Comparison of ENCODE assay signal across 25 cellular contexts in the genomic region with DNA sequence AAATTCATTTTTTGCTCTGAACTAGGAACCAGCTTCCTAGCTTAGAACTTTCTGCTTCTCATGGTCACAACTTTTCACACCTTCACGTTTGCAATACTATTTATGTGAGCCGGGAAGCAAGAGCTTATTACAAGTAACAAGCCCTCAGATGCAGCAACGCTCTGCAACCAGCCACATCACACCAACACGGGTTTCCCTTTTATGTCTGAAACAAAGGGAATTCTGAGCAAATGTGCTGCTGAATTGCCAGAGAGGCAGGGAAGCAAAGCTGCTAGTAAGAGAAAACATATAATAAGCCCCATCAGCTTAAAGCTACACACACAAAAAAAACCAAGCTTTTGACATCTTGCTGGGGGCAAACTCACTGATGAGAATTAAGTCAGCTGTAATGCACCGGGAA.
A peak's percentile ranks its signal among the peaks of the same experiment; 100 is the strongest.
DNase-seq lines count a peak whose midpoint lies in the region; ATAC-seq and TF ChIP-seq lines count a peak whose summit lies in the region.
"Had no signal": no experiment of that assay in that cellular context is flagged by ENCODE, and none has a peak within 500 bp of the region (broad histone marks: within the 10 kb centered on the region; RNA-seq: fewer than 3 reads in every experiment).

No MANE protein-coding gene starts in this region.

- ATAC-seq in WTC11 (no peak), sciatic nerve (no peak)
- ATAC-seq: PC-3 had no signal

- H3K36me3 Mint-ChIP-seq in neural progenitor cell, result no peaks in the 10 kb centered on the region
- H3K36me3 Mint-ChIP-seq in WTC11, result no peaks in the 10 kb centered on the region

- no peaks in the 10 kb centered on the region for H3K79me2 ChIP-seq in neural progenitor cell (ENCODE audit: low read depth)

- no peak overlapping the region for H3K9ac ChIP-seq in neural progenitor cell

- H3K27ac Mint-ChIP-seq in neural progenitor cell (peak overlapping the region; percentile 65), WTC11 (no peak overlapping the region; the same call in 1 of the 2 replicates)
- H3K27ac Mint-ChIP-seq: CD4-positive, alpha-beta memory T cell had no signal

- H3F3A ChIP-seq in neural progenitor cell (ENCODE audit: low read depth), result no peaks in the 10 kb centered on the region

- peak overlapping the region; percentile 44 for H2AFZ ChIP-seq in neural progenitor cell (replicated peaks)

- POLR2A ChIA-PET in WTC11 (lab: Charles Lee), result interaction anchor here (1.7 kb wide), 1 partner anchor 16 kb away, joined by 4 read pairs; no protein-coding TSS in a partner anchor

- H3K27me3 ChIP-seq in adrenal gland (no peaks in the 10 kb centered on the region), neural progenitor cell (no peaks in the 10 kb centered on the region)
- H3K27me3 ChIP-seq: BE2C had no signal

- H3K9me3 ChIP-seq in adrenal gland (replicated peaks in 1 of 3) (no peaks in the 10 kb centered on the region), neural progenitor cell (ENCODE audit: low read depth) (no peaks in the 10 kb centered on the region)
- H3K9me3 ChIP-seq: BE2C, HAP-1 had no signal

- H3K4me1 ChIP-seq in adrenal gland (replicated peaks in 1 of 2), result peaks cover 0 to 13% of the 10 kb centered on the region in 2 donors
- H3K4me1 ChIP-seq in neural progenitor cell, result peaks cover 21% of the 10 kb centered on the region
- H3K4me1 ChIP-seq: BE2C, HAP-1 had no signal

- 38 to 60% (median 48%) methylated on average over 5 of the region's 5 CpGs for WGBS in adrenal gland, 4 donors

- DNase-seq in Ammon's horn (ENCODE audit: low spot score), result peak; percentile 60
- no peak for DNase-seq in adrenal gland
- DNase-seq in inferior parietal cortex (ENCODE audit: extremely low spot score), result peak; percentile 57
- DNase-seq in neural progenitor cell (ENCODE audit: low spot score), result peak; percentile 62
- no peak for DNase-seq in WTC11 (ENCODE audit: low spot score)
- DNase-seq in sciatic nerve (ENCODE audit: low spot score), result no peak
- no peak for DNase-seq in NCI-H2196 (lab: John Stamatoyannopoulos, UW; ENCODE audit: unreplicated experiment)
- DNase-seq in NCI-H1105 (lab: John Stamatoyannopoulos, UW), result no peak
- DNase-seq: 8988T; BE2C; CD4-positive, alpha-beta memory T cell; DMS153; GDM1; Kasumi-1; MM.1S; NCI-H1092; NCI-H146; NCI-H2029 treated with DMSO at 0.1 percent for 48 hours; NCI-H510A; NCI-H82; PC-3; RPMI8226; SHP77 treated with DMSO at 0.1 percent for 48 hours had no signal

- CTCF ChIA-PET in WTC11 (lab: Charles Lee), result interaction anchor here (1.6 to 3.1 kb wide), 4 partner anchors 16 to 243 kb away, joined by 6 to 23 read pairs (median 10); no protein-coding TSS in a partner anchor

- H3K9me3 Mint-ChIP-seq in neural progenitor cell, result peaks cover 12% of the 10 kb centered on the region
- peaks cover 10% of the 10 kb centered on the region for H3K9me3 Mint-ChIP-seq in WTC11
- H3K9me3 Mint-ChIP-seq: CD4-positive, alpha-beta memory T cell; IgD-negative memory B cell had no signal

- intact Hi-C loops in adrenal gland (cut with DNase I) (no loop called here), sciatic nerve (cut with DNase I) (no loop called here)

- no peaks in the 10 kb centered on the region for H4K20me1 ChIP-seq in neural progenitor cell (ENCODE audit: low read depth)

- no peak overlapping the region for H3K4me3 ChIP-seq in adrenal gland
- no peak overlapping the region for H3K4me3 ChIP-seq in neural progenitor cell
- H3K4me3 ChIP-seq: HAP-1 had no signal

- H3K4me3 Mint-ChIP-seq in neural progenitor cell (no peak overlapping the region), WTC11 (no peak overlapping the region)
- H3K4me3 Mint-ChIP-seq: CD4-positive, alpha-beta memory T cell had no signal

- H3K36me3 ChIP-seq in adrenal gland (replicated peaks in 1 of 2) (no peaks in the 10 kb centered on the region), neural progenitor cell (no peaks in the 10 kb centered on the region)
- H3K36me3 ChIP-seq: BE2C, HAP-1 had no signal

- no peak for TF ChIP-seq CTCF in adrenal gland (IDR thresholded peaks at IDR 0.05)
- no peak for TF ChIP-seq CTCF in neural progenitor cell (IDR thresholded peaks at IDR 0.05)
- TF ChIP-seq CTCF in WTC11 (IDR thresholded peaks at IDR 0.05), result no peak

- peaks cover 34% of the 10 kb centered on the region for H3K4me1 Mint-ChIP-seq in neural progenitor cell
- H3K4me1 Mint-ChIP-seq in WTC11, result peaks cover 32% of the 10 kb centered on the region

- peak overlapping the region in 4 of 5 donors; percentile 15 to 71 (median 44) for H3K27ac ChIP-seq in adrenal gland
- no peak overlapping the region for H3K27ac ChIP-seq in neural progenitor cell

- H3K4me2 ChIP-seq in neural progenitor cell, result peak overlapping the region; percentile 29

- TF ChIP-seq POLR2A in adrenal gland (IDR thresholded peaks at IDR 0.05), result peak in 1 of 2 donors; percentile 7

- peaks cover 6% of the 10 kb centered on the region for H3K27me3 Mint-ChIP-seq in neural progenitor cell (ENCODE audit: insufficient read depth, low read depth)
- no peaks in the 10 kb centered on the region for H3K27me3 Mint-ChIP-seq in WTC11 (ENCODE audit: low read depth)
- H3K27me3 Mint-ChIP-seq: CD4-positive, alpha-beta memory T cell; IgD-negative memory B cell had no signal

TF ChIP-seq in WTC11, 78 proteins besides CTCF, POLR2A, EP300 and RAD21:
- no peak for TF ChIP-seq NFE2L1 (CRISPR knock-in tag; IDR thresholded peaks at IDR 0.05)
- no peak for TF ChIP-seq NR3C1 (CRISPR knock-in tag; conservative IDR thresholded peaks at IDR 0.05; ENCODE audit: low read depth)
- TF ChIP-seq FOXP1 (CRISPR knock-in tag; IDR thresholded peaks at IDR 0.05; ENCODE audit: borderline replicate concordance), result no peak
- TF ChIP-seq, protein P1, sequence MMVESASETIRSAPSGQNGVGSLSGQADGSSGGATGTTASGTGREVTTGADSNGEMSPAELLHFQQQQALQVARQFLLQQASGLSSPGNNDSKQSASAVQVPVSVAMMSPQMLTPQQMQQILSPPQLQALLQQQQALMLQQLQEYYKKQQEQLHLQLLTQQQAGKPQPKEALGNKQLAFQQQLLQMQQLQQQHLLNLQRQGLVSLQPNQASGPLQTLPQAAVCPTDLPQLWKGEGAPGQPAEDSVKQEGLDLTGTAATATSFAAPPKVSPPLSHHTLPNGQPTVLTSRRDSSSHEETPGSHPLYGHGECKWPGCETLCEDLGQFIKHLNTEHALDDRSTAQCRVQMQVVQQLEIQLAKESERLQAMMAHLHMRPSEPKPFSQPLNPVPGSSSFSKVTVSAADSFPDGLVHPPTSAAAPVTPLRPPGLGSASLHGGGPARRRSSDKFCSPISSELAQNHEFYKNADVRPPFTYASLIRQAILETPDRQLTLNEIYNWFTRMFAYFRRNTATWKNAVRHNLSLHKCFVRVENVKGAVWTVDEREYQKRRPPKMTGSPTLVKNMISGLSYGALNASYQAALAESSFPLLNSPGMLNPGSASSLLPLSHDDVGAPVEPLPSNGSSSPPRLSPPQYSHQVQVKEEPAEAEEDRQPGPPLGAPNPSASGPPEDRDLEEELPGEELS (CRISPR knock-in tag; IDR thresholded peaks at IDR 0.05), result no peak
- TF ChIP-seq, protein P2, sequence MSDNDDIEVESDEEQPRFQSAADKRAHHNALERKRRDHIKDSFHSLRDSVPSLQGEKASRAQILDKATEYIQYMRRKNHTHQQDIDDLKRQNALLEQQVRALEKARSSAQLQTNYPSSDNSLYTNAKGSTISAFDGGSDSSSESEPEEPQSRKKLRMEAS (CRISPR knock-in tag; IDR thresholded peaks at IDR 0.05), result no peak
- TF ChIP-seq, protein P3, sequence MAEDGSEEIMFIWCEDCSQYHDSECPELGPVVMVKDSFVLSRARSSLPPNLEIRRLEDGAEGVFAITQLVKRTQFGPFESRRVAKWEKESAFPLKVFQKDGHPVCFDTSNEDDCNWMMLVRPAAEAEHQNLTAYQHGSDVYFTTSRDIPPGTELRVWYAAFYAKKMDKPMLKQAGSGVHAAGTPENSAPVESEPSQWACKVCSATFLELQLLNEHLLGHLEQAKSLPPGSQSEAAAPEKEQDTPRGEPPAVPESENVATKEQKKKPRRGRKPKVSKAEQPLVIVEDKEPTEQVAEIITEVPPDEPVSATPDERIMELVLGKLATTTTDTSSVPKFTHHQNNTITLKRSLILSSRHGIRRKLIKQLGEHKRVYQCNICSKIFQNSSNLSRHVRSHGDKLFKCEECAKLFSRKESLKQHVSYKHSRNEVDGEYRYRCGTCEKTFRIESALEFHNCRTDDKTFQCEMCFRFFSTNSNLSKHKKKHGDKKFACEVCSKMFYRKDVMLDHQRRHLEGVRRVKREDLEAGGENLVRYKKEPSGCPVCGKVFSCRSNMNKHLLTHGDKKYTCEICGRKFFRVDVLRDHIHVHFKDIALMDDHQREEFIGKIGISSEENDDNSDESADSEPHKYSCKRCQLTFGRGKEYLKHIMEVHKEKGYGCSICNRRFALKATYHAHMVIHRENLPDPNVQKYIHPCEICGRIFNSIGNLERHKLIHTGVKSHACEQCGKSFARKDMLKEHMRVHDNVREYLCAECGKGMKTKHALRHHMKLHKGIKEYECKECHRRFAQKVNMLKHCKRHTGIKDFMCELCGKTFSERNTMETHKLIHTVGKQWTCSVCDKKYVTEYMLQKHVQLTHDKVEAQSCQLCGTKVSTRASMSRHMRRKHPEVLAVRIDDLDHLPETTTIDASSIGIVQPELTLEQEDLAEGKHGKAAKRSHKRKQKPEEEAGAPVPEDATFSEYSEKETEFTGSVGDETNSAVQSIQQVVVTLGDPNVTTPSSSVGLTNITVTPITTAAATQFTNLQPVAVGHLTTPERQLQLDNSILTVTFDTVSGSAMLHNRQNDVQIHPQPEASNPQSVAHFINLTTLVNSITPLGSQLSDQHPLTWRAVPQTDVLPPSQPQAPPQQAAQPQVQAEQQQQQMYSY (CRISPR knock-in tag; IDR thresholded peaks at IDR 0.05), result no peak
- TF ChIP-seq, protein P4, sequence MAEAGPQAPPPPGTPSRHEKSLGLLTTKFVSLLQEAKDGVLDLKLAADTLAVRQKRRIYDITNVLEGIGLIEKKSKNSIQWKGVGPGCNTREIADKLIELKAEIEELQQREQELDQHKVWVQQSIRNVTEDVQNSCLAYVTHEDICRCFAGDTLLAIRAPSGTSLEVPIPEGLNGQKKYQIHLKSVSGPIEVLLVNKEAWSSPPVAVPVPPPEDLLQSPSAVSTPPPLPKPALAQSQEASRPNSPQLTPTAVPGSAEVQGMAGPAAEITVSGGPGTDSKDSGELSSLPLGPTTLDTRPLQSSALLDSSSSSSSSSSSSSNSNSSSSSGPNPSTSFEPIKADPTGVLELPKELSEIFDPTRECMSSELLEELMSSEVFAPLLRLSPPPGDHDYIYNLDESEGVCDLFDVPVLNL (CRISPR knock-in tag; IDR thresholded peaks at IDR 0.05; ENCODE audit: borderline replicate concordance, low read depth), result no peak

Comparison
In these comparisons a context has a peak if more than half of its experiments do, and no peak if none do; other contexts are left out.
1. DNase-seq: peak in Ammon's horn (single experiment), inferior parietal cortex (single experiment) and neural progenitor cell (single experiment); none in adrenal gland (0 of 7), WTC11 (single experiment), sciatic nerve (single experiment), NCI-H2196 (single experiment) and NCI-H1105 (single experiment).